Comparison of ENCODE assay signal across 19 cellular contexts in the genomic region with DNA sequence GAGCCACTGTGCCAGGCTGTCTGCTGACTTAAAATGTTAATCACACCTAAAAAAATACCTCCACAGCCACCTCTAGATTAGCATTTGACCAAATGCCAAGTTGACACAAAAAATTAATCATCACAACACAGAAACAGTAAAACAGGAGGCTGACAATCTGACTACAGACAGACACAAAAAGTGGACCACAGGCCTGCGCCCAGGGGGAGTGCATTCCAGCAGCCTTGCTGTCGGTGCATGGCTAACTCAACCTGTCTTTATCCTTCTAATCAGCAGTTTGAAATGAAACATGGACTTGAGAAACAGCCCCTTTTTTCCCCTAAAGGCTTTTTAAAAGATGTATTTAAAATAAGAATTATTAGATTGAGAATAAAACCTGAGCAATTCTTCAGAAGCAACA.
"Had no signal": no experiment of that assay in that cellular context is flagged by ENCODE, and none has a peak within 500 bp of the region (broad histone marks: within the 10 kb centered on the region; RNA-seq: fewer than 3 reads in every experiment).

No MANE protein-coding gene starts in this region.

- H3K36me3 Mint-ChIP-seq: immature natural killer cell, mesothelial cell of epicardium had no signal

- H3K27ac Mint-ChIP-seq: immature natural killer cell, mesothelial cell of epicardium had no signal

- H3K27ac ChIP-seq: coronary artery, dorsolateral prefrontal cortex, esophagus muscularis mucosa, foreskin keratinocyte, gastroesophageal sphincter, heart left ventricle, hepatocyte, left lung, lower lobe of right lung had no signal

- H3K36me3 ChIP-seq: esophagus muscularis mucosa, gastroesophageal sphincter, heart left ventricle, left lung, lower lobe of right lung had no signal

- ATAC-seq: foreskin keratinocyte, gastroesophageal sphincter, heart left ventricle, left cardiac atrium, left lung, left ventricle myocardium superior, lower lobe of right lung, mucosa of descending colon had no signal

- H3K27me3 ChIP-seq: dorsolateral prefrontal cortex, esophagus muscularis mucosa, gastroesophageal sphincter, hepatocyte, left lung had no signal

- H3K4me1 ChIP-seq: esophagus muscularis mucosa, foreskin keratinocyte, gastroesophageal sphincter, heart left ventricle, left lung, lower lobe of right lung had no signal

- DNase-seq: dermis blood vessel endothelial cell; dorsolateral prefrontal cortex; effector CD4-positive, alpha-beta T cell; effector memory CD4-positive, alpha-beta T cell; foreskin keratinocyte; heart left ventricle; hypothalamus; immature natural killer cell; left cardiac atrium; left lung; left ventricle myocardium superior; lower lobe of right lung; mesenchymal stem cell; mucosa of descending colon had no signal

- H3K4me3 ChIP-seq: coronary artery, dorsolateral prefrontal cortex, esophagus muscularis mucosa, gastroesophageal sphincter, heart left ventricle, hepatocyte, left lung, lower lobe of right lung, mucosa of descending colon had no signal

- H3K9me3 ChIP-seq: esophagus muscularis mucosa, gastroesophageal sphincter, left lung, lower lobe of right lung, mucosa of descending colon had no signal

- H3K4me3 Mint-ChIP-seq: immature natural killer cell, mesothelial cell of epicardium had no signal

- H3K9me3 Mint-ChIP-seq: immature natural killer cell had no signal

- H3K79me2 ChIP-seq: hepatocyte had no signal

- H2AFZ ChIP-seq: hepatocyte had no signal

- H3K4me1 Mint-ChIP-seq: immature natural killer cell, mesothelial cell of epicardium had no signal

- H3K4me2 ChIP-seq: hepatocyte had no signal
